In genomic region chr20:10094566-10095173, GRCh38 we compare ENCODE assay signal across 17 cellular contexts. TPM values are rescaled to one million over a fixed set of nuclear protein-coding genes. Genes with fewer than 3 reads are reported as not detected.
DNase-seq lines count a peak whose midpoint lies in the region; ATAC-seq and TF ChIP-seq lines count a peak whose summit lies in the region.
"Had no signal": no experiment of that assay in that cellular context is flagged by ENCODE, and none has a peak within 500 bp of the region (broad histone marks: within the 10 kb centered on the region; RNA-seq: fewer than 3 reads in every experiment).

No MANE protein-coding gene starts in this region.

- no peak overlapping the region for H3K4me3 ChIP-seq in foreskin fibroblast (ENCODE audit: low read depth in 1 of 2, low read length in 2 of 2)
- H3K4me3 ChIP-seq: thyroid gland had no signal

- H3K27ac Mint-ChIP-seq in brain, result no peak overlapping the region
- H3K27ac Mint-ChIP-seq: activated naive CD8-positive, alpha-beta T cell treated with anti-CD3 and anti-CD28 coated beads, Interleukin-2, amount 10 ng/mL, durations not matched to agents 7 days and 5 days; activated T-helper 1 cell treated with anti-CD3 and anti-CD28 coated beads, Interleukin-12 subunit alpha, Interleukin-12 subunit beta, Interleukin-2, Interleukin-4 antibody, amounts not matched to agents 30 ng/mL and 10 ng/mL and 1 ng/mL, durations not matched to agents 14 hours and 24 hours and 36 hours had no signal

- ATAC-seq in HG03159 (IDR thresholded peaks at IDR 0.05; ENCODE audit: unreplicated experiment) (no peak), GM18907 (IDR thresholded peaks at IDR 0.05; ENCODE audit: unreplicated experiment) (no peak), GM21423 (IDR thresholded peaks at IDR 0.05; ENCODE audit: unreplicated experiment) (no peak)
- ATAC-seq: naive thymus-derived CD8-positive, alpha-beta T cell had no signal

- peaks cover 11% of the 10 kb centered on the region for H3K27me3 Mint-ChIP-seq in brain

- H3K9me3 Mint-ChIP-seq in brain, result peaks cover 0 to 24% (median 4%) of the 10 kb centered on the region in 5 experiments
- H3K9me3 Mint-ChIP-seq: activated naive CD8-positive, alpha-beta T cell treated with anti-CD3 and anti-CD28 coated beads, Interleukin-2, amount 10 ng/mL, durations not matched to agents 7 days and 5 days; activated T-helper 1 cell treated with anti-CD3 and anti-CD28 coated beads, Interleukin-12 subunit alpha, Interleukin-12 subunit beta, Interleukin-2, Interleukin-4 antibody, amounts not matched to agents 30 ng/mL and 10 ng/mL and 1 ng/mL, durations not matched to agents 14 hours and 24 hours and 36 hours had no signal

- in situ Hi-C loops in ACHN (cut with HindIII; ENCODE audit: low pct_ligation_motif_present, low pct_unique_long_range_greater_than_20kb, low sequenced_read_pairs), result no loop called here

- DNase-seq in Daoy (ENCODE audit: low read depth), result peak; percentile 27
- DNase-seq in NCI-H446 treated with DMSO at 0.1 percent for 48 hours (lab: John Stamatoyannopoulos, UW), result peak; percentile 61
- DNase-seq in foreskin fibroblast, result peak; percentile 20 to 54
- DNase-seq in ACHN, result no peak
- DNase-seq: activated naive CD8-positive, alpha-beta T cell treated with anti-CD3 and anti-CD28 coated beads, Interleukin-2, amount 10 ng/mL, durations not matched to agents 7 days and 5 days; IMR-90; mammary epithelial cell; naive thymus-derived CD8-positive, alpha-beta T cell; NCI-H1092; SHP77; T-helper 2 cell; thyroid gland had no signal

- TF ChIP-seq CTCF in brain (conservative IDR thresholded peaks at IDR 0.05) (peak; percentile 9 to 30), foreskin fibroblast (IDR thresholded peaks at IDR 0.05; ENCODE audit: low read depth, low read length) (no peak)

- no peak overlapping the region for H3K4me3 Mint-ChIP-seq in brain
- H3K4me3 Mint-ChIP-seq: activated naive CD8-positive, alpha-beta T cell treated with anti-CD3 and anti-CD28 coated beads, Interleukin-2, amount 10 ng/mL, durations not matched to agents 7 days and 5 days; activated T-helper 1 cell treated with anti-CD3 and anti-CD28 coated beads, Interleukin-12 subunit alpha, Interleukin-12 subunit beta, Interleukin-2, Interleukin-4 antibody, amounts not matched to agents 30 ng/mL and 10 ng/mL and 1 ng/mL, durations not matched to agents 14 hours and 24 hours and 36 hours; naive thymus-derived CD8-positive, alpha-beta T cell had no signal

- peaks cover 12% of the 10 kb centered on the region for H3K4me1 Mint-ChIP-seq in brain
- H3K4me1 Mint-ChIP-seq: activated naive CD8-positive, alpha-beta T cell treated with anti-CD3 and anti-CD28 coated beads, Interleukin-2, amount 10 ng/mL, durations not matched to agents 7 days and 5 days; naive thymus-derived CD8-positive, alpha-beta T cell had no signal

- H3K36me3 Mint-ChIP-seq in brain, result no peaks in the 10 kb centered on the region
- H3K36me3 Mint-ChIP-seq: activated naive CD8-positive, alpha-beta T cell treated with anti-CD3 and anti-CD28 coated beads, Interleukin-2, amount 10 ng/mL, durations not matched to agents 7 days and 5 days; naive thymus-derived CD8-positive, alpha-beta T cell had no signal

RNA-seq across cellular contexts. Expression of gene ANKEF1, which starts 59.9 kb away (rescaled TPM):
- total RNA-seq in Daoy (2014; rRNA removed; shearing (Covaris generic)), result 5.2 and 6.6 TPM in 2 replicates
- polyA plus RNA-seq in brain (ENCODE audit: insufficient read depth, low read depth, low replicate concordance), result 5.1 TPM
